5 cellular contexts compared by ENCODE assay signal in the genomic region with DNA sequence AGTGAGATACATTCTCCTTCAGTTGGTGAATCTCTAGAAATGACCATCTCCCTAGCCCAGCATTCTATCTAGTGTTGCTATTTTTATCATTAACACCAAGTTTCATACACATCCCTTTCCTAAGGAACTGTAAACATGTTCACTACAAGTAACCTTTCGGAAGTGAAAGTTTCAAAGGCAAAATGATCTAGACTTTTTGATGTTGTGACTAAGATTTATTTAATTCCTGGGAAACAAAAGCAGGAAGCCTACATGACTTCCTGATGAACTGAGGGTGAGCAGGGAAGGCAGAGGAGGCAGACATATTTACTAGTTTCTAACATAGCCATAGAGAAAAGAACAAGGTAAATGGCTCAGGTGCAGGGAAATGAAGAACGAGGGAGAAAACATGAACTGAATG. TPM values are rescaled to one million over a fixed set of nuclear protein-coding genes. Genes with fewer than 3 reads are reported as not detected.
"Had no signal": no experiment of that assay in that cellular context is flagged by ENCODE, and none has a peak within 500 bp of the region (broad histone marks: within the 10 kb centered on the region; RNA-seq: fewer than 3 reads in every experiment).

No MANE protein-coding gene starts in this region.

RNA-seq across cellular contexts. Expression of a gene that starts 54.3 kb away (rescaled TPM):
- total RNA-seq: LHCN-M2, MCF 10A, NCI-H460, SJCRH30, SK-MEL-5 had no signal
